8 cellular contexts compared by ENCODE assay signal in the genomic region with DNA sequence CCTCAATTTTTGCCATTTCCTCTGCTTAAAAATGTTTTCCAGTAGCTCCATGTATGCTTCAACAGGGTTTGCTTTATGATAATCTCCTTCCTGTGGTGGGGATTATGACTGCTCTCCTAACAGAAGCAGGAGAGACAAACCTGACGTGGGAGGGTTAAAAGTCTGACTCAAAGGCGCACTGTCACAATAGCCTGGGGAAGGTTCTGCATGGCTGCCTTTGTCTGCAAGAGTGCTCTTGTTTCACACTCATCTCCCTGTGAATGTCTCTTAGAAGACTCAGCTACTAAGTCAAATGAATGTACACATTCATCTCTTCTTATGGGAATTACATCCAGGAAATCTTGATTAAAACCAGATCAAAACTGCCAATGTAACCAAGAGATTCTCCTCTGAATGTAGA.
A peak's percentile ranks its signal among the peaks of the same experiment; 100 is the strongest.
DNase-seq lines count a peak whose midpoint lies in the region; ATAC-seq and TF ChIP-seq lines count a peak whose summit lies in the region.
"Had no signal": no experiment of that assay in that cellular context is flagged by ENCODE, and none has a peak within 500 bp of the region (broad histone marks: within the 10 kb centered on the region; RNA-seq: fewer than 3 reads in every experiment).

No MANE protein-coding gene starts in this region.

- no peak overlapping the region for H2BK15ac ChIP-seq in mesenchymal stem cell (ENCODE audit: low read depth, poor library complexity, severe bottlenecking)

- no peak overlapping the region for H2BK5ac ChIP-seq in mesenchymal stem cell (ENCODE audit: low read depth, low read length, poor library complexity, severe bottlenecking)

- no peak overlapping the region for H4K91ac ChIP-seq in mesenchymal stem cell (ENCODE audit: low read length)

- peaks cover 9% of the 10 kb centered on the region for H3K36me3 Mint-ChIP-seq in HFFc6 (ENCODE audit: low read depth)

- H2AK5ac ChIP-seq in mesenchymal stem cell (ENCODE audit: low read length, severe bottlenecking): no peak overlapping the region

- H3K4me3 ChIP-seq in mesenchymal stem cell (ENCODE audit: insufficient read depth in 1 of 2, low read depth in 1 of 2, low read length in 2 of 2): no peak overlapping the region

- no peak overlapping the region for H3K14ac ChIP-seq in mesenchymal stem cell (ENCODE audit: low read length in 2 of 2)

- H2AFZ ChIP-seq in mesenchymal stem cell (ENCODE audit: low read depth, low read length): no peak overlapping the region

- no peaks in the 10 kb centered on the region for H3K79me1 ChIP-seq in mesenchymal stem cell (replicated peaks; ENCODE audit: low read length, poor library complexity, severe bottlenecking)

- peak; percentile 57 for DNase-seq in HFFc6
- DNase-seq in mesenchymal stem cell: no peak
- DNase-seq in GM19240 (ENCODE audit: insufficient read length, low spot score): no peak
- DNase-seq in superior temporal gyrus (ENCODE audit: extremely low spot score): no peak
- no peak for DNase-seq in sciatic nerve (ENCODE audit: low spot score)

- H3K18ac ChIP-seq in mesenchymal stem cell (ENCODE audit: low read depth in 1 of 2, low read length in 2 of 2): no peak overlapping the region

- H3K23ac ChIP-seq in mesenchymal stem cell (ENCODE audit: low read length in 2 of 2): no peak overlapping the region

- no peak overlapping the region for H3K4ac ChIP-seq in mesenchymal stem cell (ENCODE audit: low read depth in 1 of 2, low read length in 2 of 2)

- H3K27ac ChIP-seq in mesenchymal stem cell (ENCODE audit: low read length, poor library complexity, severe bottlenecking): peak overlapping the region; percentile 91

- no peaks in the 10 kb centered on the region for H3K9me3 Mint-ChIP-seq in HFFc6
- H3K9me3 Mint-ChIP-seq: dendritic cell treated with granulocyte-macrophage colony-stimulating factor and Interleukin-4, amounts not matched to agents 40 ng/mL and 50 ng/mL, for 4 days had no signal

- 25% methylated on average over 2 of the region's 2 CpGs for WGBS in mesenchymal stem cell

- intact Hi-C loops in sciatic nerve (cut with DNase I): no loop called here

- peak overlapping the region; percentile 48 for H3K9ac ChIP-seq in mesenchymal stem cell (ENCODE audit: low read length)

- ATAC-seq in GM18505 (IDR thresholded peaks at IDR 0.05; ENCODE audit: unreplicated experiment) (peak; percentile 47), sciatic nerve (no peak)

- H4K8ac ChIP-seq in mesenchymal stem cell (ENCODE audit: low read length): no peak overlapping the region

- no peak overlapping the region for H2BK120ac ChIP-seq in mesenchymal stem cell (ENCODE audit: low read depth, low read length)

- peaks cover 2% of the 10 kb centered on the region for H3K4me1 ChIP-seq in mesenchymal stem cell (ENCODE audit: control insufficient read depth, insufficient read depth, low read depth, low read length)

- peaks cover 61% of the 10 kb centered on the region for H3K4me1 Mint-ChIP-seq in HFFc6 (ENCODE audit: low read depth)

- TF ChIP-seq CTCF in HFFc6 (IDR thresholded peaks at IDR 0.05): no peak

- no peak for TF ChIP-seq POLR2A in GM18505 (IDR thresholded peaks at IDR 0.05; ENCODE audit: borderline replicate concordance, extremely low read depth, insufficient read depth, insufficient read length)

- H3K4me3 Mint-ChIP-seq in HFFc6: peak overlapping the region; percentile 44; the same call in 1 of the 2 replicates
- H3K4me3 Mint-ChIP-seq: dendritic cell treated with granulocyte-macrophage colony-stimulating factor and Interleukin-4, amounts not matched to agents 40 ng/mL and 50 ng/mL, for 4 days had no signal

- no peak overlapping the region for H3K4me2 ChIP-seq in mesenchymal stem cell (ENCODE audit: low read length, poor library complexity, severe bottlenecking)

- H3K27ac Mint-ChIP-seq in HFFc6: peak overlapping the region; percentile 86
- H3K27ac Mint-ChIP-seq: dendritic cell treated with granulocyte-macrophage colony-stimulating factor and Interleukin-4, amounts not matched to agents 40 ng/mL and 50 ng/mL, for 4 days had no signal

- no peaks in the 10 kb centered on the region for H3K36me3 ChIP-seq in mesenchymal stem cell (ENCODE audit: control insufficient read depth in 1 of 2, insufficient read depth in 2 of 2, low read depth in 1 of 2, low read length in 2 of 2)

- peaks cover 1% of the 10 kb centered on the region; the same call in 1 of the 2 replicates for H3K27me3 Mint-ChIP-seq in HFFc6 (ENCODE audit: insufficient read depth)

- H3K27me3 ChIP-seq in mesenchymal stem cell (ENCODE audit: control insufficient read depth in 1 of 2, insufficient read depth in 1 of 2, low read length in 2 of 2): no peaks in the 10 kb centered on the region

- no peak overlapping the region for H2BK12ac ChIP-seq in mesenchymal stem cell (ENCODE audit: low read length in 2 of 2)

- H3K9me3 ChIP-seq in mesenchymal stem cell (ENCODE audit: control insufficient read depth, low read length): peaks cover 5% of the 10 kb centered on the region

TF ChIP-seq in PFSK-1, 5 proteins besides CTCF, POLR2A, EP300 and RAD21:
- TF ChIP-seq, protein P1, sequence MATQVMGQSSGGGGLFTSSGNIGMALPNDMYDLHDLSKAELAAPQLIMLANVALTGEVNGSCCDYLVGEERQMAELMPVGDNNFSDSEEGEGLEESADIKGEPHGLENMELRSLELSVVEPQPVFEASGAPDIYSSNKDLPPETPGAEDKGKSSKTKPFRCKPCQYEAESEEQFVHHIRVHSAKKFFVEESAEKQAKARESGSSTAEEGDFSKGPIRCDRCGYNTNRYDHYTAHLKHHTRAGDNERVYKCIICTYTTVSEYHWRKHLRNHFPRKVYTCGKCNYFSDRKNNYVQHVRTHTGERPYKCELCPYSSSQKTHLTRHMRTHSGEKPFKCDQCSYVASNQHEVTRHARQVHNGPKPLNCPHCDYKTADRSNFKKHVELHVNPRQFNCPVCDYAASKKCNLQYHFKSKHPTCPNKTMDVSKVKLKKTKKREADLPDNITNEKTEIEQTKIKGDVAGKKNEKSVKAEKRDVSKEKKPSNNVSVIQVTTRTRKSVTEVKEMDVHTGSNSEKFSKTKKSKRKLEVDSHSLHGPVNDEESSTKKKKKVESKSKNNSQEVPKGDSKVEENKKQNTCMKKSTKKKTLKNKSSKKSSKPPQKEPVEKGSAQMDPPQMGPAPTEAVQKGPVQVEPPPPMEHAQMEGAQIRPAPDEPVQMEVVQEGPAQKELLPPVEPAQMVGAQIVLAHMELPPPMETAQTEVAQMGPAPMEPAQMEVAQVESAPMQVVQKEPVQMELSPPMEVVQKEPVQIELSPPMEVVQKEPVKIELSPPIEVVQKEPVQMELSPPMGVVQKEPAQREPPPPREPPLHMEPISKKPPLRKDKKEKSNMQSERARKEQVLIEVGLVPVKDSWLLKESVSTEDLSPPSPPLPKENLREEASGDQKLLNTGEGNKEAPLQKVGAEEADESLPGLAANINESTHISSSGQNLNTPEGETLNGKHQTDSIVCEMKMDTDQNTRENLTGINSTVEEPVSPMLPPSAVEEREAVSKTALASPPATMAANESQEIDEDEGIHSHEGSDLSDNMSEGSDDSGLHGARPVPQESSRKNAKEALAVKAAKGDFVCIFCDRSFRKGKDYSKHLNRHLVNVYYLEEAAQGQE (IDR thresholded peaks at IDR 0.05; ENCODE audit: insufficient read depth in 1 of 2, low read depth in 2 of 2, low read length in 2 of 2): 0 out of 4 replicates have a peak, but pooled peaks of 1 of the 2 experiments have one; percentile 13
- TF ChIP-seq FOXP2 (optimal IDR thresholded peaks at IDR 0.05; ENCODE audit: borderline replicate concordance, extremely low read depth, extremely low read length, insufficient read depth) (no peak), SIN3A (IDR thresholded peaks at IDR 0.05; ENCODE audit: borderline replicate concordance, insufficient read depth, low read length) (no peak), POLR2AphosphoS5 (IDR thresholded peaks at IDR 0.05; ENCODE audit: low read depth, low read length) (no peak), TAF1 (IDR thresholded peaks at IDR 0.05; ENCODE audit: borderline replicate concordance, insufficient read depth, low read length) (peak; percentile 42; the same call in 1 of the 2 replicates)
